8 cellular contexts compared by ENCODE assay signal in genomic region chr19:36140289-36141038, GRCh38. TPM values are rescaled to one million over a fixed set of nuclear protein-coding genes. Genes with fewer than 3 reads are reported as not detected.
DNase-seq lines count a peak whose midpoint lies in the region; ATAC-seq and TF ChIP-seq lines count a peak whose summit lies in the region.

No MANE protein-coding gene starts in this region.

- peaks cover 35% of the 10 kb centered on the region for H3F3A ChIP-seq in MM.1S (ENCODE audit: insufficient read depth, low read length)
- H3F3A ChIP-seq in SU-DHL-6 (ENCODE audit: insufficient read depth) = peaks cover 7% of the 10 kb centered on the region; the same call in 1 of the 2 replicates
- peaks cover 5% of the 10 kb centered on the region for H3F3A ChIP-seq in smooth muscle cell (ENCODE audit: low read depth)

- DNase-seq in MM.1S = peak; percentile 39
- peak; percentile 78 for DNase-seq in MCF 10A (ENCODE audit: unreplicated experiment)
- peak; percentile 77 for DNase-seq in iPS-NIHi11 (ENCODE audit: low spot score)
- peak; percentile 46 for DNase-seq in smooth muscle cell (lab: John Stamatoyannopoulos, UW; ENCODE audit: unreplicated experiment)

- H3K36me3 ChIP-seq in BLaER1 (peaks cover 33% of the 10 kb centered on the region), MM.1S (replicated peaks; ENCODE audit: insufficient read depth, low read length) (peaks cover 13% of the 10 kb centered on the region), SU-DHL-6 (ENCODE audit: low read length) (no peaks in the 10 kb centered on the region), smooth muscle cell (ENCODE audit: low read depth) (peaks cover 3% of the 10 kb centered on the region)

- H3K9me3 Mint-ChIP-seq in MCF 10A (ENCODE audit: unreplicated experiment) = no peaks in the 10 kb centered on the region

- H3K4me2 ChIP-seq in BLaER1 (peak overlapping the region; percentile 88), MM.1S (ENCODE audit: low read depth, low read length) (peak overlapping the region; percentile 91), SU-DHL-6 (ENCODE audit: low read depth, low read length, poor library complexity, severe bottlenecking) (peak overlapping the region; percentile 73), smooth muscle cell (peak overlapping the region; percentile 94)

- H3K36me3 Mint-ChIP-seq in MCF 10A (ENCODE audit: insufficient read depth, unreplicated experiment) = peaks cover 38% of the 10 kb centered on the region

- peak overlapping the region; percentile 97 for H3K4me3 Mint-ChIP-seq in MCF 10A (ENCODE audit: unreplicated experiment)

- H3K9ac ChIP-seq in BLaER1 (peak overlapping the region; percentile 89), MM.1S (ENCODE audit: low read length) (peak overlapping the region; percentile 95), SU-DHL-6 (ENCODE audit: low read length) (peak overlapping the region; percentile 91), smooth muscle cell (ENCODE audit: low read depth) (peak overlapping the region; percentile 97)

- H3K27ac ChIP-seq in BLaER1 = peak overlapping the region; percentile 86
- H3K27ac ChIP-seq in MM.1S (ENCODE audit: low read length) = peak overlapping the region; percentile 92
- peak overlapping the region; percentile 68 for H3K27ac ChIP-seq in SU-DHL-6 (ENCODE audit: low read depth, low read length)
- H3K27ac ChIP-seq in smooth muscle cell (ENCODE audit: low read depth) = peak overlapping the region; percentile 94

- peaks cover 38% of the 10 kb centered on the region for H3K4me1 Mint-ChIP-seq in MCF 10A (ENCODE audit: insufficient read depth, unreplicated experiment)

- TF ChIP-seq CTCF in MM.1S (IDR thresholded peaks at IDR 0.05; ENCODE audit: low read length) = no peak
- TF ChIP-seq CTCF in SU-DHL-6 (IDR thresholded peaks at IDR 0.05; ENCODE audit: insufficient read depth, low read length, poor library complexity, severe bottlenecking) = no peak
- no peak for TF ChIP-seq CTCF in MCF 10A (IDR thresholded peaks at IDR 0.05; ENCODE audit: unreplicated experiment)
- no peak for TF ChIP-seq CTCF in smooth muscle cell (IDR thresholded peaks at IDR 0.05; ENCODE audit: borderline replicate concordance, insufficient read depth, poor library complexity, severe bottlenecking)

- BruUV-seq in MCF 10A (replicated peaks; lab: Mats Ljungman, UMichigan) = TSS peak; percentile 83

- POLR2A ChIA-PET in MCF 10A (lab: Yijun Ruan, JAX) = interaction anchor here (0.6 to 2.3 kb wide), 14 partner anchors 9 to 394 kb away, joined by 3 to 40 read pairs (median 6); partner anchors contain the start of genes ALKBH6, POLR2I, TBCB and THAP8

- H4K20me1 ChIP-seq in BLaER1 (peaks cover 23% of the 10 kb centered on the region), MM.1S (ENCODE audit: insufficient read depth, low read length) (no peaks in the 10 kb centered on the region), SU-DHL-6 (ENCODE audit: low read depth, low read length) (no peaks in the 10 kb centered on the region), smooth muscle cell (ENCODE audit: low read depth) (peaks cover 26% of the 10 kb centered on the region)

- H3K4me3 ChIP-seq in BLaER1 (peak overlapping the region; percentile 84), MM.1S (ENCODE audit: low read length) (peak overlapping the region; percentile 99), SU-DHL-6 (ENCODE audit: insufficient read depth, low read length, poor library complexity, severe bottlenecking) (peak overlapping the region; percentile 93), smooth muscle cell (peak overlapping the region; percentile 97)

- intact Hi-C loops in MCF 10A (cut with micrococcal nuclease) = no loop called here

- H3K9me3 ChIP-seq in BLaER1 = no peaks in the 10 kb centered on the region
- H3K9me3 ChIP-seq in MM.1S (replicated peaks; ENCODE audit: insufficient read depth, low read length) = no peaks in the 10 kb centered on the region
- no peaks in the 10 kb centered on the region for H3K9me3 ChIP-seq in SU-DHL-6 (ENCODE audit: insufficient read depth, low read length)
- no peaks in the 10 kb centered on the region for H3K9me3 ChIP-seq in smooth muscle cell (replicated peaks; ENCODE audit: low read depth)

- no peaks in the 10 kb centered on the region for H3K27me3 Mint-ChIP-seq in MCF 10A (ENCODE audit: insufficient read depth, unreplicated experiment)

- H3K27ac Mint-ChIP-seq in MCF 10A (ENCODE audit: low read depth, unreplicated experiment) = peak overlapping the region; percentile 97

- 1% methylated on average over 23 of the region's 32 CpGs for WGBS in smooth muscle cell (ENCODE audit: low lambda C conversion rate)

- H3K79me2 ChIP-seq in MM.1S (ENCODE audit: low read length) = peaks cover 29% of the 10 kb centered on the region
- H3K79me2 ChIP-seq in SU-DHL-6 (ENCODE audit: insufficient read depth, low read length) = peaks cover 13% of the 10 kb centered on the region; the same call in 1 of the 2 replicates
- peaks cover 30% of the 10 kb centered on the region for H3K79me2 ChIP-seq in smooth muscle cell (ENCODE audit: low read depth)

- H3K27me3 ChIP-seq in BLaER1 (no peaks in the 10 kb centered on the region), MM.1S (replicated peaks; ENCODE audit: insufficient read depth, low read length) (no peaks in the 10 kb centered on the region), SU-DHL-6 (ENCODE audit: low read length) (no peaks in the 10 kb centered on the region), smooth muscle cell (ENCODE audit: low read depth) (no peaks in the 10 kb centered on the region)

- peak; percentile 9 for ATAC-seq in GM19035 (IDR thresholded peaks at IDR 0.05; ENCODE audit: unreplicated experiment)
- no peak for ATAC-seq in HG03378 (IDR thresholded peaks at IDR 0.05; ENCODE audit: unreplicated experiment)

- H2AFZ ChIP-seq in MM.1S (ENCODE audit: low read length) (peak overlapping the region; percentile 81), SU-DHL-6 (ENCODE audit: low read depth, low read length, severe bottlenecking) (peak overlapping the region; percentile 66), smooth muscle cell (ENCODE audit: low read depth) (peak overlapping the region; percentile 45)

- CTCF ChIA-PET in MCF 10A (lab: Yijun Ruan, JAX) = interaction anchor here (0.7 kb wide), 2 partner anchors 33 to 1377 kb away, joined by 3 read pairs; no protein-coding TSS in a partner anchor

- no peaks in the 10 kb centered on the region for H3K9me2 ChIP-seq in MM.1S (replicated peaks; ENCODE audit: insufficient read depth, low read length)
- H3K9me2 ChIP-seq in SU-DHL-6 (replicated peaks; ENCODE audit: insufficient read depth, low read length) = no peaks in the 10 kb centered on the region

- H3K4me1 ChIP-seq in BLaER1 = peaks cover 17% of the 10 kb centered on the region
- H3K4me1 ChIP-seq in MM.1S (ENCODE audit: low read length) = peaks cover 21% of the 10 kb centered on the region
- no peaks in the 10 kb centered on the region for H3K4me1 ChIP-seq in smooth muscle cell (ENCODE audit: low read depth)

RNA-seq across cellular contexts. Expression of gene CAPNS1, which starts 0.6 kb away (rescaled TPM):
- total RNA-seq in MCF 10A (2022) (666 and 788 TPM in 2 replicates), smooth muscle cell (183 and 252 TPM in 2 replicates)
- polyA plus RNA-seq in smooth muscle cell = 365 and 383 TPM in 2 replicates

RNA-seq across cellular contexts. Expression of gene COX7A1, which starts 11.8 kb away (rescaled TPM):
- total RNA-seq in MCF 10A (2022) (not detected in 2 replicates), smooth muscle cell (not detected in 2 replicates)
- 1.5 TPM in 1 of 2 replicates, not detected in the other for polyA plus RNA-seq in smooth muscle cell

RNA-seq across cellular contexts. Expression of gene TBCB, which starts 25.2 kb away (rescaled TPM):
- total RNA-seq in MCF 10A (2022) = 101 and 122 TPM in 2 replicates
- total RNA-seq in smooth muscle cell = 104 and 146 TPM in 2 replicates
- 234 and 241 TPM in 2 replicates for polyA plus RNA-seq in smooth muscle cell

RNA-seq across cellular contexts. Expression of gene POLR2I, which starts 25.8 kb away (rescaled TPM):
- total RNA-seq in MCF 10A (2022) = 112 and 126 TPM in 2 replicates
- 33.3 and 102 TPM in 2 replicates for total RNA-seq in smooth muscle cell
- polyA plus RNA-seq in smooth muscle cell = 132 and 172 TPM in 2 replicates

RNA-seq across cellular contexts. Expression of gene OVOL3, which starts 29.5 kb away (rescaled TPM):
- total RNA-seq in MCF 10A (2022) = not detected in 2 replicates
- not detected in 2 replicates for total RNA-seq in smooth muscle cell
- not detected in 2 replicates for polyA plus RNA-seq in smooth muscle cell
